Comparison of ENCODE assay signal across 2 cellular contexts in the genomic region with DNA sequence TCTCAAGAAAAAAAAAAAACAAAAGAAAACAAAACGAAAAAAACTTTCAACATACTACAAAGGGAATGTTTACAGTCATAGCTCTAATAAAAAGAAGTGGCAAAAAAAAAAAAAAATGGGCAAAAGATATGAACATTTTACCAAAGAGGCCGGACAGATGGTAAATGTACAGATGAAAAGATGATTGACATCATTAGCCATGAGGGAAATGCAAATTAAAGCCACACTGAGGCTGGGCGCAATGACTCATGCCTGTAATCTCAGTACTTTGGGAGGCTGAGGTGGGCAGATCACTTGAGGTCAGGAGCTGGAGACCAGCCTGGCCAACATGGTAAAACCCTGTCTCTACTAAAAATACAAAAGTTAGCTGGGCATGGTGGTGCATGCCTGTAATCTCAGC.
A peak's percentile ranks its signal among the peaks of the same experiment; 100 is the strongest.
TF ChIP-seq lines count a peak whose summit lies in the region.

No MANE protein-coding gene starts in this region.

TF ChIP-seq in HEK293T, 16 proteins besides CTCF, POLR2A, EP300 and RAD21:
- TF ChIP-seq PKNOX1 (IDR thresholded peaks at IDR 0.05), result 0 out of 2 replicates have a peak, but pooled peaks have one; percentile 16

TF ChIP-seq in GM12878, 131 proteins besides CTCF, POLR2A, EP300 and RAD21 (continued from another document):
- peak; percentile 77 for TF ChIP-seq PKNOX1 (IDR thresholded peaks at IDR 0.05)
